ENCODE assay signal across 9 cellular contexts in the genomic region with DNA sequence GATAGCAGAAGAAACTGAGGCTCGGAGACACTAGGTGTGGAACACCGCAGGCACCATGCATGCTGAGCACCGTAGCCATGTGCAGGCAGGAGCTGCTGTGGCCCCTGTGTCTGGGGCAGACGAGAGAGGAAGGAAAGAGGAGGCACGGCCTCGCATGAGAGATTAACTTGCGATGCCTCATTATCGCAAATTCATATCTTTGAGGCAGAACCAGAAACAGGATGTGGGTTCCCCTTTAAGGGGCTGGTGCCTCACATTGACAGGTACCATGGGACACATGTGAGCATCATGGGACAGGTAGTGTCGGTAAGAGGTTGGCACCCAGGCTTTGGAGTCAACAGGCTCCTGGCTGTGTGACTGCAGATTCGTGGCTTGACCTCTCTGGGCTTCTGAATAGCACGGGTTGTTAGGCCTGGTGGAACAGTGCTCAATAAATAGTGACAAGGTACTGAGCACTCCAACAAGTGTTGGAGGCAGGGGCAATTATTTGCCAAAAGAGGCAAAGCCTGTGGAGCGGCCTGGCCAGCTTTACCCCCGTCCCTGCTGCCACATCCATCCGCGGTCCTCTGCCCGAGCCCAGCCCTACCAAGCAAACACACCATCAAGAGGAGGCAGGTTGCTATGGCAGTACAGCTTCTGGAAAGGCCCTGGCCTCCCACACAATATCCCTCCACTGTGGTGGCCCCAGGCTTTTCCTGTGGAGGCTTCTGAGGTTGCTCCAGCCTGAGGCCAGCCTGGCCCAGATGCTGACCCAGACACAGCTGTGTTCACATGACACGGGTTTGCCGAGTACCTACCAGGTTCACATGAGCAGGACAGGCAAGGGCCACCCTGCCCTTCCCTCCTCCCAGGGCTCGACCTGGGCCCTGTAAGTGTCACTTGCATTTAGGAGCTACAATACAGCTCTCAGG. TPM values are rescaled to one million over a fixed set of nuclear protein-coding genes. Genes with fewer than 3 reads are reported as not detected.
DNase-seq lines count a peak whose midpoint lies in the region; ATAC-seq and TF ChIP-seq lines count a peak whose summit lies in the region.
"Had no signal": no experiment of that assay in that cellular context is flagged by ENCODE, and none has a peak within 500 bp of the region (broad histone marks: within the 10 kb centered on the region; RNA-seq: fewer than 3 reads in every experiment).

No MANE protein-coding gene starts in this region.

- H3K4me1 ChIP-seq in mucosa of rectum (ENCODE audit: control insufficient read depth in 2 of 2, insufficient read depth in 2 of 2, low read length in 2 of 2): peaks cover 0 to 10% of the 10 kb centered on the region in 2 donors

- peaks cover 23% of the 10 kb centered on the region for H3K4me1 Mint-ChIP-seq in chondrocyte (ENCODE audit: low read depth)

- no peak overlapping the region for H3K4me3 ChIP-seq in mucosa of rectum (ENCODE audit: low read length in 2 of 2)

- no peaks in the 10 kb centered on the region for H3K27me3 ChIP-seq in mucosa of rectum (ENCODE audit: control insufficient read depth in 2 of 2, insufficient read depth in 2 of 2, low read length in 2 of 2)

- no peaks in the 10 kb centered on the region for H3K9me3 Mint-ChIP-seq in chondrocyte (ENCODE audit: low read depth)
- H3K9me3 Mint-ChIP-seq: neural crest cell had no signal

- in situ Hi-C loops in G401 (cut with HindIII; ENCODE audit: low sequenced_read_pairs): no loop called here

- H3K36me3 Mint-ChIP-seq in chondrocyte (ENCODE audit: low read depth): no peaks in the 10 kb centered on the region

- H3K9ac ChIP-seq in mucosa of rectum (ENCODE audit: low read depth in 1 of 2, low read length in 2 of 2): no peak overlapping the region

- TF ChIP-seq CTCF in chondrocyte (IDR thresholded peaks at IDR 0.05): no peak

- H3K36me3 ChIP-seq in mucosa of rectum (ENCODE audit: control insufficient read depth in 2 of 2, insufficient read depth in 2 of 2, low read length in 2 of 2): no peaks in the 10 kb centered on the region

- no peak overlapping the region for H3K4me3 Mint-ChIP-seq in chondrocyte (ENCODE audit: unreplicated experiment)
- H3K4me3 Mint-ChIP-seq: neural crest cell had no signal

- peak; percentile 60 for DNase-seq in NCI-H226
- DNase-seq in activated T-helper 1 cell treated with Interleukin-2 at 50 U/mL for 16 hours (ENCODE audit: low read depth): peak; percentile 73
- DNase-seq in G401 (ENCODE audit: low spot score): no peak
- DNase-seq in nucleus accumbens (lab: John Stamatoyannopoulos, UW): no peak
- no peak for DNase-seq in chondrocyte (ENCODE audit: low spot score)

- ATAC-seq in GM18907 (IDR thresholded peaks at IDR 0.05; ENCODE audit: unreplicated experiment) (peak; percentile 41), HG03571 (IDR thresholded peaks at IDR 0.05; ENCODE audit: unreplicated experiment) (no peak)

- no peak overlapping the region for H3K27ac Mint-ChIP-seq in chondrocyte (ENCODE audit: unreplicated experiment)

- H3K27ac ChIP-seq in mucosa of rectum (ENCODE audit: low read depth in 2 of 2, low read length in 2 of 2): peak overlapping the region; percentile 17 to 85

- no peaks in the 10 kb centered on the region for H3K9me3 ChIP-seq in mucosa of rectum (ENCODE audit: control insufficient read depth in 2 of 2, low read length in 2 of 2)

- no peaks in the 10 kb centered on the region for H3K27me3 Mint-ChIP-seq in chondrocyte (ENCODE audit: low read depth)

RNA-seq across cellular contexts. Expression of a gene that starts 40.6 kb away (rescaled TPM):
- total RNA-seq in G401 (2014; rRNA removed; shearing (Covaris generic)): 5.4 and 6.6 TPM in 2 replicates
- 6.8 to 8.8 TPM (median 7.8 TPM) in 3 replicates for total RNA-seq in chondrocyte

RNA-seq across cellular contexts. Expression of a gene that starts 41.5 kb away (rescaled TPM):
- total RNA-seq in G401 (2014; rRNA removed; shearing (Covaris generic)): 25.5 and 29.0 TPM in 2 replicates
- 10.6 to 17.6 TPM (median 15.8 TPM) in 3 replicates for total RNA-seq in chondrocyte

RNA-seq across cellular contexts. Expression of a gene that starts 45.7 kb away (rescaled TPM):
- total RNA-seq in G401 (2014; rRNA removed; shearing (Covaris generic)): 12.4 and 18.6 TPM in 2 replicates
- total RNA-seq in chondrocyte: 39.4 to 63.0 TPM (median 61.8 TPM) in 3 replicates

Comparison
In these comparisons a context has a peak if more than half of its experiments do, and no peak if none do; other contexts are left out.
1. DNase-seq: peak in NCI-H226 (single experiment) and activated T-helper 1 cell treated with Interleukin-2 at 50 U/mL for 16 hours (single experiment); none in G401 (single experiment), nucleus accumbens (0 of 56) and chondrocyte (single experiment).